ENCODE assay signal across 1 cellular context in genomic region chr1:212287995-212288394, GRCh38.
A peak's percentile ranks its signal among the peaks of the same experiment; 100 is the strongest.
TF ChIP-seq lines count a peak whose summit lies in the region.

No MANE protein-coding gene starts in this region.

TF ChIP-seq in GM12878, 131 proteins besides CTCF, POLR2A, EP300 and RAD21:
- peak; percentile 83 for TF ChIP-seq MLLT1 (IDR thresholded peaks at IDR 0.05)
